ENCODE assay signal across 7 cellular contexts in the genomic region with DNA sequence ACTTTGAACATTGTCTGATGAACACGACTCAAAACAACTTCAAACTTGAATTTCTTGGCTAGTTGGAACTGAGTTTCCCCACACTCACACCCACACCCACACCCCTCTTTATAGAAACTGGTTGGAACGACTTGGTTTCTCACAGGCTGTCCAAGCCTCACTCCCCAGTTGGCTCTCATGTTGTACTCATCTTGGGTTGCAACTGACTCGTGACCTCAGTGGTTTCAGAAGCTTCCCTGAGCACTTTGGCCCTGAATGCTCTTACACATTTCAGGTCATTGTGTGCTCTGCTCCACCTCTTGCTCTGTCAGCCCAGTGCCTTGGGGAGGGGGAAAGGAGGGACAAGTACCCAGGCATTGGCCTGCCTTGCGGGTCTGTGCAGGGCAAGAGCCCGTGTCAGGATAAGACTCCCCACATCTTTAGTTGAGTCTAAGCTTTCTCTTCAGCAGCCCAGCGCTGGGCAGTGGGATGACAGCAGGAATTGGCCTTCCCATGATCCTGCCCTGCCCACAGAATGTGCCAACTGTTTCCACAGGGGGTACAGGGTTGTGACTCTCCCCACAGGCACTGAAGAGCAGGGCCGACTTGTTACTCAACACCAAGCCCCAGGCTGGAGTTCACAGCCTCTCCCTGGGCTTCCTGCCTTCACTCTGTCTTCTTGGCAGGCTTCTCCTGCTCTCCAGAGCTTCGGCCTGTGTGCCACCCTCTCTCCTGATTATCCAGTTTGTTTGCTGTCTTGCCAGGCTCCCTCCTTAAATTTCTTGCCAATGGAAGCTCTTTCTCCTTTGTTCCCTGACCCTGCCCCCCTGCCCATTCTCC.
DNase-seq lines count a peak whose midpoint lies in the region; ATAC-seq and TF ChIP-seq lines count a peak whose summit lies in the region.

No MANE protein-coding gene starts in this region.

- no peaks in the 10 kb centered on the region for H3K9me3 ChIP-seq in neural progenitor cell (ENCODE audit: low read depth)

- peak overlapping the region; percentile 45 for H2AFZ ChIP-seq in neural progenitor cell (replicated peaks)

- H3K4me3 Mint-ChIP-seq in neural progenitor cell = no peak overlapping the region

- DNase-seq in HT1080 (ENCODE audit: low read depth) (peak; percentile 54), cerebellum (ENCODE audit: low spot score) (peak; percentile 69), neural progenitor cell (ENCODE audit: low spot score) (no peak), NCI-H128 (lab: John Stamatoyannopoulos, UW; ENCODE audit: unreplicated experiment) (no peak)

- no peak for TF ChIP-seq CTCF in neural progenitor cell (IDR thresholded peaks at IDR 0.05)

- H3K27ac ChIP-seq in neural progenitor cell = no peak overlapping the region

- H3K27ac Mint-ChIP-seq in neural progenitor cell = no peak overlapping the region

- H3K36me3 Mint-ChIP-seq in neural progenitor cell = no peaks in the 10 kb centered on the region

- H3K79me2 ChIP-seq in neural progenitor cell (ENCODE audit: low read depth) = no peaks in the 10 kb centered on the region

- H3K9ac ChIP-seq in neural progenitor cell = no peak overlapping the region

- H3K4me2 ChIP-seq in neural progenitor cell = no peak overlapping the region

- no peaks in the 10 kb centered on the region for H3K36me3 ChIP-seq in neural progenitor cell

- ATAC-seq in GM18909 (IDR thresholded peaks at IDR 0.05; ENCODE audit: poor library complexity, unreplicated experiment) (peak; percentile 74), GM19328 (IDR thresholded peaks at IDR 0.05; ENCODE audit: unreplicated experiment) (no peak), HG03135 (IDR thresholded peaks at IDR 0.05; ENCODE audit: unreplicated experiment) (no peak)

- no peaks in the 10 kb centered on the region for H3K27me3 ChIP-seq in neural progenitor cell

- H3K27me3 Mint-ChIP-seq in neural progenitor cell (ENCODE audit: insufficient read depth, low read depth) = no peaks in the 10 kb centered on the region

- H3K4me1 ChIP-seq in neural progenitor cell = peaks cover 38% of the 10 kb centered on the region

- H3K4me3 ChIP-seq in neural progenitor cell = no peak overlapping the region

- H3K9me3 Mint-ChIP-seq in neural progenitor cell = peaks cover 5% of the 10 kb centered on the region

- H3K4me1 Mint-ChIP-seq in neural progenitor cell = peaks cover 31% of the 10 kb centered on the region

- no peaks in the 10 kb centered on the region for H3F3A ChIP-seq in neural progenitor cell (ENCODE audit: low read depth)

- H4K20me1 ChIP-seq in neural progenitor cell (ENCODE audit: low read depth) = no peaks in the 10 kb centered on the region

Comparison
In these comparisons a context has a peak if more than half of its experiments do, and no peak if none do; other contexts are left out.
1. DNase-seq: peak in HT1080 (single experiment) and cerebellum (single experiment); none in neural progenitor cell (single experiment) and NCI-H128 (single experiment).